Comparison of ENCODE assay signal across 26 cellular contexts in the genomic region with DNA sequence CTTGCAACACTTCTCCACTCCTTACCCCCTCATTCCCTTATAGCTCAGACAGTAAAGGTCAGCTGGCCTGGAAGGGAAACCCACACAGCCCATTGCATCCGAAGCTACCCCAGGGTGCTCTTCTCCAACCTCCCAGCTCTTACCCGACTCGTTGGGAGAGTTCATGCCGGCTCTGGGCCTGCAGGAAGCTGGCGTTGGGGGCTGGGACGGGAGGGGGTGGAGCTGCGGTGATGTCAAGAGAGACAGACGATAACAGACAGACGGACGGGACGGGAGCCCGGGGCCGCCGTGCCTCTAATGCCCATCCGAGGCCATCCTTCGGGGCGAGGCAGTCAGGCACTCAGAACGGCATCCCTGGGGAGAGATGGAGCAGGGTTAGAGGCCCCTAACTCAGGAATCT. TPM values are rescaled to one million over a fixed set of nuclear protein-coding genes. Genes with fewer than 3 reads are reported as not detected.
DNase-seq lines count a peak whose midpoint lies in the region; ATAC-seq and TF ChIP-seq lines count a peak whose summit lies in the region.
"Had no signal": no experiment of that assay in that cellular context is flagged by ENCODE, and none has a peak within 500 bp of the region (broad histone marks: within the 10 kb centered on the region; RNA-seq: fewer than 3 reads in every experiment).

No MANE protein-coding gene starts in this region.

- no peaks in the 10 kb centered on the region for H3K27me3 ChIP-seq in BLaER1 treated with 17β-estradiol and CSF1 and Interleukin-3, amounts not matched to agents 10 nM and 100 nM
- no peaks in the 10 kb centered on the region for H3K27me3 ChIP-seq in skeletal muscle tissue (ENCODE audit: control insufficient read depth in 3 of 3, insufficient read depth in 3 of 3, low read length in 3 of 3)
- H3K27me3 ChIP-seq in HAP-1 (ENCODE audit: low read depth), result no peaks in the 10 kb centered on the region

- H3K4me1 Mint-ChIP-seq in T-helper 17 cell (peaks cover 35% of the 10 kb centered on the region), glutamatergic neuron (ENCODE audit: low read depth, unreplicated experiment) (peaks cover 77% of the 10 kb centered on the region)

- peaks cover 13% of the 10 kb centered on the region for H3K9me3 Mint-ChIP-seq in glutamatergic neuron (ENCODE audit: unreplicated experiment)
- H3K9me3 Mint-ChIP-seq: CD4-positive, alpha-beta T cell; HFFc6 had no signal

- DNase-seq in T-helper 17 cell, result no peak
- DNase-seq in glutamatergic neuron, result no peak
- DNase-seq in HAP-1 (ENCODE audit: low spot score in 2 of 2), result no peak
- DNase-seq in pons (ENCODE audit: low spot score), result no peak
- DNase-seq: 8988T; ACHN; CD4-positive, alpha-beta T cell; COR-L47; GDM1; HFFc6; IMR-90; MM.1S; NCI-H2029; NCI-H446; NCI-H524 treated with DMSO at 0.1 percent for 48 hours; NCI-H774; PC-9; SJCRH30 had no signal

- peaks cover 42 to 96% (median 84%) of the 10 kb centered on the region in 11 experiments; a peak in 20 of 22 replicates for H4K20me1 ChIP-seq in BLaER1 treated with 17β-estradiol and CSF1 and Interleukin-3, amounts not matched to agents 10 nM and 100 nM

- H3K27ac Mint-ChIP-seq in T-helper 17 cell, result peak overlapping the region; percentile 53
- H3K27ac Mint-ChIP-seq in glutamatergic neuron (ENCODE audit: unreplicated experiment), result no peak overlapping the region
- H3K27ac Mint-ChIP-seq: CD4-positive, alpha-beta T cell; HFFc6 had no signal

- H3K27ac ChIP-seq in BLaER1 treated with 17β-estradiol and CSF1 and Interleukin-3, amounts not matched to agents 10 nM and 100 nM, result peak overlapping the region in 1 of 11 experiments; percentile 79; a peak in 2 of 22 replicates
- H3K27ac ChIP-seq in skeletal muscle tissue (ENCODE audit: low read depth, low read length), result no peak overlapping the region
- H3K27ac ChIP-seq: KMS-11, PC-9, SJCRH30 had no signal

- H3K36me3 Mint-ChIP-seq in T-helper 17 cell (ENCODE audit: low read depth) (peaks cover 2% of the 10 kb centered on the region), glutamatergic neuron (ENCODE audit: unreplicated experiment) (no peaks in the 10 kb centered on the region)

- no peak overlapping the region for H3K4me3 Mint-ChIP-seq in T-helper 17 cell
- H3K4me3 Mint-ChIP-seq in glutamatergic neuron (ENCODE audit: unreplicated experiment), result peak overlapping the region; percentile 74
- H3K4me3 Mint-ChIP-seq: CD4-positive, alpha-beta T cell; HFFc6 had no signal

- H3K4me1 ChIP-seq in BLaER1 treated with 17β-estradiol and CSF1 and Interleukin-3, amounts not matched to agents 10 nM and 100 nM, result peaks cover 56 to 100% (median 95%) of the 10 kb centered on the region in 10 experiments
- peaks cover 93 to 98% (median 96%) of the 10 kb centered on the region in 3 donors for H3K4me1 ChIP-seq in skeletal muscle tissue (ENCODE audit: control insufficient read depth in 3 of 3, insufficient read depth in 3 of 3, low read length in 3 of 3)
- H3K4me1 ChIP-seq in HAP-1, result peaks cover 5% of the 10 kb centered on the region

- H3K36me3 ChIP-seq in BLaER1 treated with 17β-estradiol and CSF1 and Interleukin-3, amounts not matched to agents 10 nM and 100 nM, result peaks cover 0 to 38% (median 17%) of the 10 kb centered on the region in 11 experiments; a peak in 13 of 22 replicates
- H3K36me3 ChIP-seq in skeletal muscle tissue (ENCODE audit: control insufficient read depth in 3 of 3, insufficient read depth in 3 of 3, low read length in 3 of 3) (peaks cover 21 to 25% (median 25%) of the 10 kb centered on the region in 3 donors), HAP-1 (replicated peaks) (no peaks in the 10 kb centered on the region)
- H3K36me3 ChIP-seq: SJCRH30 had no signal

- no peaks in the 10 kb centered on the region for H3K9me3 ChIP-seq in BLaER1 treated with 17β-estradiol and CSF1 and Interleukin-3, amounts not matched to agents 10 nM and 100 nM (replicated peaks in 1 of 11)
- H3K9me3 ChIP-seq in T-helper 17 cell (ENCODE audit: control insufficient read depth, low read length, poor library complexity, severe bottlenecking) (no peaks in the 10 kb centered on the region), skeletal muscle tissue (ENCODE audit: control insufficient read depth in 3 of 3, low read length in 3 of 3) (no peaks in the 10 kb centered on the region), HAP-1 (no peaks in the 10 kb centered on the region)
- H3K9me3 ChIP-seq: SJCRH30 had no signal

- H3K9ac ChIP-seq in BLaER1 treated with 17β-estradiol and CSF1 and Interleukin-3, amounts not matched to agents 10 nM and 100 nM, result peak overlapping the region in 2 of 11 experiments; percentile 5 to 75; a peak in 3 of 22 replicates
- H3K9ac ChIP-seq in skeletal muscle tissue (ENCODE audit: low read depth in 1 of 3, low read length in 3 of 3), result peak overlapping the region in 2 of 3 donors; percentile 49 to 75
- H3K9ac ChIP-seq: KMS-11 had no signal

- ATAC-seq in T-helper 17 cell, result no peak
- no peak for ATAC-seq in HG03175 (IDR thresholded peaks at IDR 0.05; ENCODE audit: unreplicated experiment)
- ATAC-seq: GM12878, Right ventricle myocardium inferior, SK-N-SH treated with all-trans-retinoic acid at 6 μM for 48 hours had no signal

- no peak overlapping the region for H3K4me3 ChIP-seq in BLaER1 treated with 17β-estradiol and CSF1 and Interleukin-3, amounts not matched to agents 10 nM and 100 nM
- H3K4me3 ChIP-seq in skeletal muscle tissue (ENCODE audit: low read length in 3 of 3), result no peak overlapping the region
- no peak overlapping the region for H3K4me3 ChIP-seq in HAP-1
- H3K4me3 ChIP-seq: GM12878, PC-9, SJCRH30 had no signal

- H3K4me2 ChIP-seq in BLaER1 treated with 17β-estradiol and CSF1 and Interleukin-3, amounts not matched to agents 10 nM and 100 nM, result peak overlapping the region in 8 of 11 experiments; percentile 15 to 100 (median 99); a peak in 7 of 22 replicates
- H3K4me2 ChIP-seq: KMS-11, PC-9 had no signal

- H3K27me3 Mint-ChIP-seq in T-helper 17 cell (no peaks in the 10 kb centered on the region), glutamatergic neuron (ENCODE audit: unreplicated experiment) (peaks cover 11% of the 10 kb centered on the region)
- H3K27me3 Mint-ChIP-seq: CD4-positive, alpha-beta T cell had no signal

- no peak for TF ChIP-seq CTCF in glutamatergic neuron (IDR thresholded peaks at IDR 0.05; ENCODE audit: partially characterized antibody, unreplicated experiment)

- in situ Hi-C loops in HAP-1 (cut with MboI; ENCODE audit: low sequenced_read_pairs), result no loop called here

RNA-seq across cellular contexts. Expression of a gene that starts 6.1 kb away (rescaled TPM):
- total RNA-seq in T-helper 17 cell (10 to 100 TPM; 83.6 to 96.5 TPM), glutamatergic neuron (ENCODE audit: unreplicated experiment) (185 TPM), skeletal muscle tissue (44.4 TPM)

RNA-seq across cellular contexts. Expression of a gene that starts 24.4 kb away (rescaled TPM):
- 1 to 10 TPM; 2.6 to 5.7 TPM for total RNA-seq in T-helper 17 cell
- 3.2 TPM for total RNA-seq in glutamatergic neuron (ENCODE audit: unreplicated experiment)
- 1.0 TPM for total RNA-seq in skeletal muscle tissue

RNA-seq across cellular contexts. Expression of a gene that starts 46.8 kb away (rescaled TPM):
- total RNA-seq in T-helper 17 cell (10 to 100 TPM; 10.9 to 13.8 TPM), glutamatergic neuron (ENCODE audit: unreplicated experiment) (51.2 TPM), skeletal muscle tissue (13.0 TPM)

RNA-seq across cellular contexts. Expression of a gene that starts 50.9 kb away (rescaled TPM):
- total RNA-seq in T-helper 17 cell (10 to 100 TPM; 35.3 to 46.5 TPM), glutamatergic neuron (ENCODE audit: unreplicated experiment) (57.9 TPM), skeletal muscle tissue (13.6 TPM)

RNA-seq across cellular contexts. Expression of a gene that starts 53.2 kb away (rescaled TPM):
- total RNA-seq in T-helper 17 cell (not detected), glutamatergic neuron (ENCODE audit: unreplicated experiment) (not detected), skeletal muscle tissue (4.7 TPM)
- total RNA-seq: IMR-90, PC-9, RPMI7951, SJCRH30 had no signal
